Comparison of ENCODE assay signal across 8 cellular contexts in genomic region chr6:105402981-105403935, GRCh38. TPM values are rescaled to one million over a fixed set of nuclear protein-coding genes. Genes with fewer than 3 reads are reported as not detected.
A peak's percentile ranks its signal among the peaks of the same experiment; 100 is the strongest.
DNase-seq lines count a peak whose midpoint lies in the region; ATAC-seq and TF ChIP-seq lines count a peak whose summit lies in the region.

PREP (minus strand) TSS chr6:105403082; CDS start chr6:105402891, 191 bp downstream.

- H3K27ac ChIP-seq in left lung: peak within 1 kb of the TSS; percentile 85 to 87

- no peaks in the 10 kb centered on the region for H3K36me3 Mint-ChIP-seq in activated CD4-positive, alpha-beta T cell treated with anti-CD3 and anti-CD28 coated beads, Interleukin-2, amount 10 ng/mL, durations not matched to agents 7 days and 5 days (ENCODE audit: low read depth)

- peak within 1 kb of the TSS; percentile 75 to 85 for H3K4me3 ChIP-seq in left lung

- H3K4me1 Mint-ChIP-seq in activated CD4-positive, alpha-beta T cell treated with anti-CD3 and anti-CD28 coated beads, Interleukin-2, amount 10 ng/mL, durations not matched to agents 7 days and 5 days: peaks cover 50% of the 10 kb centered on the region

- peak within 1 kb of the TSS; percentile 91 for H3K4me3 Mint-ChIP-seq in activated CD4-positive, alpha-beta T cell treated with anti-CD3 and anti-CD28 coated beads, Interleukin-2, amount 10 ng/mL, durations not matched to agents 7 days and 5 days

- no peaks in the 10 kb centered on the region for H3K27me3 ChIP-seq in left lung

- H3K9me3 Mint-ChIP-seq in activated CD4-positive, alpha-beta T cell treated with anti-CD3 and anti-CD28 coated beads, Interleukin-2, amount 10 ng/mL, durations not matched to agents 7 days and 5 days: no peaks in the 10 kb centered on the region

- peak; percentile 95 for ATAC-seq in HG03439 (IDR thresholded peaks at IDR 0.05; ENCODE audit: unreplicated experiment)
- peak; percentile 98 for ATAC-seq in left lung

- CTCF ChIA-PET in activated CD4-positive, alpha-beta T cell treated with anti-CD3 and anti-CD28 coated beads, Interleukin-2, amount 10 ng/mL, durations not matched to agents 7 days and 5 days (lab: Charles Lee): interaction anchor here (0.6 to 1.2 kb wide), 24 partner anchors 9 to 879 kb away, joined by 3 to 7 read pairs (median 3); no protein-coding TSS in a partner anchor

- peaks cover 6 to 37% of the 10 kb centered on the region in 2 donors for H3K4me1 ChIP-seq in left lung

- no peaks in the 10 kb centered on the region for H3K36me3 ChIP-seq in left lung

- H3K9me3 ChIP-seq in left lung: no peaks in the 10 kb centered on the region

- TF ChIP-seq CTCF in left lung (IDR thresholded peaks at IDR 0.05): peak; percentile 73 to 82

- intact Hi-C loops in left lung (cut with DNase I): no loop called here

- peak within 1 kb of the TSS; percentile 89 for H3K27ac Mint-ChIP-seq in activated CD4-positive, alpha-beta T cell treated with anti-CD3 and anti-CD28 coated beads, Interleukin-2, amount 10 ng/mL, durations not matched to agents 7 days and 5 days

- H3K27me3 Mint-ChIP-seq in activated CD4-positive, alpha-beta T cell treated with anti-CD3 and anti-CD28 coated beads, Interleukin-2, amount 10 ng/mL, durations not matched to agents 7 days and 5 days: peaks cover 12% of the 10 kb centered on the region

- POLR2A ChIA-PET in activated CD4-positive, alpha-beta T cell treated with anti-CD3 and anti-CD28 coated beads, Interleukin-2, amount 10 ng/mL, durations not matched to agents 7 days and 5 days (lab: Charles Lee): interaction anchor here (0.6 kb wide), 1 partner anchor 81 kb away, joined by 3 read pairs; no protein-coding TSS in a partner anchor

- DNase-seq in C1 segment of cervical spinal cord (lab: John Stamatoyannopoulos, UW) (peak in 13 of 14 donors; percentile 48 to 85 (median 73)), GM19238 (ENCODE audit: insufficient read length, low spot score) (peak; percentile 90), NCI-H510A treated with DMSO at 0.1 percent for 48 hours (lab: John Stamatoyannopoulos, UW) (peak; percentile 48), cortex of kidney (lab: John Stamatoyannopoulos, UW) (peak; percentile 33), left lung (peak; percentile 90 to 99)
- DNase-seq in activated CD4-positive, alpha-beta T cell treated with anti-CD3 and anti-CD28 coated beads, Interleukin-2, amount 10 ng/mL, durations not matched to agents 7 days and 5 days: peak; percentile 83
- DNase-seq in stimulated activated CD4-positive, alpha-beta T cell treated with anti-CD3 and anti-CD28 coated beads, Interleukin-2, amount 100 ng/mL, for 4 hours (ENCODE audit: low read depth): peak; percentile 79

RNA-seq across cellular contexts. Expression of gene PREP, which starts in this region (rescaled TPM):
- 10 to 100 TPM; 42.1 to 47.0 TPM for total RNA-seq in activated CD4-positive, alpha-beta T cell treated with anti-CD3 and anti-CD28 coated beads, Interleukin-2, amount 10 ng/mL, durations not matched to agents 7 days and 5 days
- total RNA-seq in left lung: 10 to 100 TPM; 34.9 to 36.6 TPM

Comparison
In these comparisons a context has a peak if more than half of its experiments do, and no peak if none do; other contexts are left out.
1. Peak in every context shown above with its lines: DNase-seq, ATAC-seq, H3K4me3 ChIP-seq and H3K27ac ChIP-seq.
2. DNase-seq: peak in every context shown above with its lines; median percentile 94 in left lung; 90 in GM19238; 83 in activated CD4-positive, alpha-beta T cell treated with anti-CD3 and anti-CD28 coated beads, Interleukin-2, amount 10 ng/mL, durations not matched to agents 7 days and 5 days; 79 in stimulated activated CD4-positive, alpha-beta T cell treated with anti-CD3 and anti-CD28 coated beads, Interleukin-2, amount 100 ng/mL, for 4 hours; 73 in C1 segment of cervical spinal cord; 48 in NCI-H510A treated with DMSO at 0.1 percent for 48 hours; 33 in cortex of kidney.